ENCODE assay signal across 35 cellular contexts in the genomic region with DNA sequence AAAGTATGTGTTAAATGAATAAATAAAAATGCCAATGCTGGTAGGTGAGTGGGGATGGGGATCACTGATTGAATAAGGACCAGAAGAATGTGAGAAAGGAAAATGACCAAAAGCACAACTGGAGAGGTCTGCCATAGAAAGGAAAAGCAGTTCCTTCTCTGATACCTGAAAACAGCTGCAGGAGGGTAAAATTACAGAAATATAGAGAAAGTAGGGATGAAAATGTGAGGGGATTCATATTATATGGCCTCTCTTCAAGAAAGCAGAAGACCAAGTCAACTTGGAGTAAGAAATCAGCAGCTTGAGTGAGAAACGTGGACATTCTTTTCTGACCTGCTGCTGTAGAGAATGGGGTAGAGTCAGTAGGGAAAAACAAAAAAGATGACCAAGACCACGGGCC.
"Had no signal": no experiment of that assay in that cellular context is flagged by ENCODE, and none has a peak within 500 bp of the region (broad histone marks: within the 10 kb centered on the region; RNA-seq: fewer than 3 reads in every experiment).

No MANE protein-coding gene starts in this region.

- H3K4me2 ChIP-seq: PC-9 had no signal

- ATAC-seq: activated CD8-positive, alpha-beta T cell treated with anti-CD3 and anti-CD28 coated beads for 36 hours; activated T-cell treated with anti-CD3 and anti-CD28 coated beads, Interleukin-2, amount 50 U/mL, for 72 hours; activated T-helper 17 cell treated with anti-CD3 and anti-CD28 coated beads, Interleukin-2, amount 50 U/mL, for 72 hours; Right ventricle myocardium inferior; SK-N-SH treated with all-trans-retinoic acid at 6 μM for 48 hours; T-cell had no signal

- H3K27me3 ChIP-seq: brain microvascular endothelial cell, MG63 had no signal

- H3K4me3 ChIP-seq: MG63, PC-9 had no signal

- H2AFZ ChIP-seq: PC-9 had no signal

- H3K27ac ChIP-seq: brain microvascular endothelial cell, PC-9, RWPE1, VCaP had no signal

- H3K9me3 ChIP-seq: MG63 had no signal

- DNase-seq: activated B cell treated with CpG ODN at 0.5 μM for 24 hours; activated CD4-positive, alpha-beta T cell treated with anti-CD3 and anti-CD28 coated beads for 48 hours; activated CD4-positive, alpha-beta T cell treated with anti-CD3 and anti-CD28 coated beads, Interleukin-2, amount 50 U/mL, for 4 hours; activated CD4-positive, CD25-positive, alpha-beta regulatory T cell treated with anti-CD3 and anti-CD28 coated beads, Interleukin-2, amount 50 U/mL, for 72 hours; activated effector memory CD4-positive, alpha-beta T cell treated with anti-CD3 and anti-CD28 coated beads, Interleukin-2, amount 50 U/mL, for 16 hours; activated naive CD4-positive, alpha-beta T cell; activated naive CD4-positive, alpha-beta T cell treated with anti-CD3 and anti-CD28 coated beads, Interleukin-2, amount 50 U/mL, for 16 hours; activated naive CD8-positive, alpha-beta T cell treated with anti-CD3 and anti-CD28 coated beads for 36 hours; activated T-cell treated with anti-CD3 and anti-CD28 coated beads, Interleukin-2, amount 50 U/mL, for 1 hour; activated T-cell treated with anti-CD3 and anti-CD28 coated beads, Interleukin-2, amount 50 U/mL, for 72 hours; amniotic stem cell; aorta; brain microvascular endothelial cell; central memory CD4-positive, alpha-beta T cell; MG63; NCI-H1092 treated with DMSO at 0.1 percent for 48 hours; NCI-H1417; NCI-H187 treated with DMSO at 0.1 percent for 48 hours; NCI-H2081; NCI-H2171 treated with DMSO at 0.1 percent for 48 hours; NCI-H226; NCI-H446 treated with DMSO at 0.1 percent for 48 hours; NCI-H69; NK-92 treated with Interleukin-12 subunit alpha and Interleukin-12 subunit beta, amount 100 ng/mL, for 24 hours; PC-9; SIG-M5; T-cell; T-helper 2 cell; T-helper 9 cell had no signal

- H3K36me3 ChIP-seq: MG63 had no signal
